17 cellular contexts compared by ENCODE assay signal in genomic region chr5:141597814-141598213, GRCh38. TPM values are rescaled to one million over a fixed set of nuclear protein-coding genes. Genes with fewer than 3 reads are reported as not detected.
DNase-seq lines count a peak whose midpoint lies in the region; ATAC-seq, FAIRE-seq and TF ChIP-seq lines count a peak whose summit lies in the region.
"Had no signal": no experiment of that assay in that cellular context is flagged by ENCODE, and none has a peak within 500 bp of the region (broad histone marks: within the 10 kb centered on the region; RNA-seq: fewer than 3 reads in every experiment).

No MANE protein-coding gene starts in this region.

- ATAC-seq in HepG2: no peak
- ATAC-seq in T-helper 17 cell: no peak
- ATAC-seq in left ventricle myocardium superior: peak; percentile 54
- no peak for ATAC-seq in HG02588 (IDR thresholded peaks at IDR 0.05; ENCODE audit: unreplicated experiment)

- peak overlapping the region; percentile 5 to 13 for H3K27ac ChIP-seq in liver (ENCODE audit: low read depth in 1 of 2, low read length in 2 of 2)
- H3K27ac ChIP-seq in HepG2 (ENCODE audit: extremely low read length, insufficient read depth, low read length): no peak overlapping the region
- H3K27ac ChIP-seq: SJCRH30 had no signal

- TF ChIP-seq RAD21 in liver (IDR thresholded peaks at IDR 0.05): no peak
- no peak for TF ChIP-seq RAD21 in HepG2 (CRISPR knock-in tag; IDR thresholded peaks at IDR 0.05)

- H3K9me3 ChIP-seq in liver (ENCODE audit: control insufficient read depth in 4 of 4, low read length in 3 of 4): no peaks in the 10 kb centered on the region
- no peaks in the 10 kb centered on the region for H3K9me3 ChIP-seq in HepG2 (ENCODE audit: low read length)
- H3K9me3 ChIP-seq in T-helper 17 cell (ENCODE audit: control insufficient read depth, low read length, poor library complexity, severe bottlenecking): no peaks in the 10 kb centered on the region
- H3K9me3 ChIP-seq: BE2C, SJCRH30 had no signal

- H3K79me2 ChIP-seq in HepG2 (ENCODE audit: insufficient read depth, low read length): peaks cover 68% of the 10 kb centered on the region

- TF ChIP-seq CTCF in liver (IDR thresholded peaks at IDR 0.05; ENCODE audit: low read depth, low read length, missing input control) (no peak), HepG2 (CRISPR knock-in tag; IDR thresholded peaks at IDR 0.05) (no peak), osteocyte (IDR thresholded peaks at IDR 0.05) (no peak)

- H3K4me2 ChIP-seq in HepG2 (ENCODE audit: low read depth, low read length): no peak overlapping the region

- peaks cover 2% of the 10 kb centered on the region for H3K36me3 Mint-ChIP-seq in T-helper 17 cell (ENCODE audit: low read depth)
- H3K36me3 Mint-ChIP-seq in osteocyte (ENCODE audit: unreplicated experiment): no peaks in the 10 kb centered on the region

- H3K27me3 Mint-ChIP-seq in T-helper 17 cell (no peaks in the 10 kb centered on the region), osteocyte (ENCODE audit: unreplicated experiment) (no peaks in the 10 kb centered on the region)
- H3K27me3 Mint-ChIP-seq: brain had no signal

- H3K9ac ChIP-seq in liver (ENCODE audit: low read depth in 1 of 2, low read length in 2 of 2): no peak overlapping the region
- no peak overlapping the region for H3K9ac ChIP-seq in HepG2 (ENCODE audit: insufficient read depth, low read depth, low read length)

- peak overlapping the region; percentile 96 for H3K27ac Mint-ChIP-seq in T-helper 17 cell
- no peak overlapping the region for H3K27ac Mint-ChIP-seq in osteocyte (ENCODE audit: unreplicated experiment)
- H3K27ac Mint-ChIP-seq: brain, nephron had no signal

- H3K4me1 Mint-ChIP-seq in T-helper 17 cell: peaks cover 45% of the 10 kb centered on the region
- H3K4me1 Mint-ChIP-seq in osteocyte (ENCODE audit: unreplicated experiment): no peaks in the 10 kb centered on the region
- H3K4me1 Mint-ChIP-seq: brain, nephron had no signal

- intact Hi-C loops in HepG2 (cut with micrococcal nuclease; ENCODE audit: unreplicated experiment) (no loop called here), left ventricle myocardium superior (cut with micrococcal nuclease) (no loop called here)

- H3K4me3 Mint-ChIP-seq in T-helper 17 cell: peak overlapping the region; percentile 55
- no peak overlapping the region for H3K4me3 Mint-ChIP-seq in osteocyte (ENCODE audit: unreplicated experiment)
- H3K4me3 Mint-ChIP-seq: brain, nephron had no signal

- WGBS in liver: 97% methylated on average over 2 of the region's 2 CpGs
- WGBS in HepG2 (ENCODE audit: low lambda C conversion rate): 97% methylated on average over 2 of the region's 2 CpGs

- no peak overlapping the region for H2AFZ ChIP-seq in HepG2 (ENCODE audit: low read length)

- H3K9me3 Mint-ChIP-seq in osteocyte (ENCODE audit: unreplicated experiment): no peaks in the 10 kb centered on the region

- peaks cover 0 to 3% (median 0%) of the 10 kb centered on the region in 4 donors for H3K36me3 ChIP-seq in liver (ENCODE audit: control insufficient read depth in 4 of 4, insufficient read depth in 3 of 4, low read depth in 1 of 4, low read length in 3 of 4)
- peaks cover 0 to 22% of the 10 kb centered on the region in 2 experiments; a peak in 4 of 5 replicates for H3K36me3 ChIP-seq in HepG2 (replicated peaks in 1 of 2; ENCODE audit: control insufficient read depth in 1 of 2, insufficient read depth in 2 of 2, low read length in 2 of 2)
- H3K36me3 ChIP-seq: BE2C had no signal

- no peak for DNase-seq in HepG2 (ENCODE audit: low spot score)
- no peak for DNase-seq in T-helper 17 cell
- no peak for DNase-seq in left ventricle myocardium superior
- DNase-seq in DMS53 treated with DMSO at 0.1 percent for 48 hours (lab: John Stamatoyannopoulos, UW; ENCODE audit: unreplicated experiment): no peak
- DNase-seq in osteocyte (ENCODE audit: extremely low spot score, unreplicated experiment): no peak
- DNase-seq in AG20443 (ENCODE audit: low spot score): no peak
- DNase-seq: BE2C; effector CD8-positive, alpha-beta T cell; foreskin melanocyte; kidney; NCI-H187; SJCRH30; stimulated activated naive CD4-positive, alpha-beta T cell had no signal

- H3K4me3 ChIP-seq in liver (ENCODE audit: low read depth in 1 of 3, low read length in 3 of 3) (no peak overlapping the region), HepG2 (replicated peaks in 1 of 3; ENCODE audit: insufficient read depth in 1 of 3, low read depth in 2 of 3, low read length in 3 of 3) (no peak overlapping the region)
- H3K4me3 ChIP-seq: SJCRH30 had no signal

- no peaks in the 10 kb centered on the region for H4K20me1 ChIP-seq in HepG2 (ENCODE audit: insufficient read depth, low read length)

- in situ Hi-C loops in HepG2 (cut with HindIII; ENCODE audit: extremely low pct_ligation_motif_present, low pct_unique_long_range_greater_than_20kb): no loop called here

- TF ChIP-seq POLR2A in HepG2 (IDR thresholded peaks at IDR 0.05; ENCODE audit: insufficient read depth in 1 of 2, low read depth in 2 of 2, low read length in 2 of 2): no peak

- H3K4me1 ChIP-seq in liver (ENCODE audit: control insufficient read depth in 4 of 4, insufficient read depth in 4 of 4, low read length in 3 of 4): peaks cover 0 to 37% (median 13%) of the 10 kb centered on the region in 4 donors
- peaks cover 32% of the 10 kb centered on the region for H3K4me1 ChIP-seq in HepG2 (ENCODE audit: insufficient read depth, low read length)
- H3K4me1 ChIP-seq: SJCRH30 had no signal

- no peak for TF ChIP-seq EP300 in HepG2 (IDR thresholded peaks at IDR 0.05; ENCODE audit: low read depth in 2 of 2, low read length in 2 of 2)
- no peak for TF ChIP-seq EP300 in HepG2 (CRISPR knock-in tag; IDR thresholded peaks at IDR 0.05; ENCODE audit: borderline replicate concordance)

- FAIRE-seq in HepG2 (lab: Jason Lieb, UNC): no peak
- FAIRE-seq: kidney had no signal

- POLR2A ChIA-PET in HepG2 (lab: Yijun Ruan, JAX): interaction anchor here (1.3 to 1.7 kb wide), 2 partner anchors 19 to 34 kb away, joined by 4 to 6 read pairs; no protein-coding TSS in a partner anchor

- CTCF ChIA-PET in HepG2 (lab: Yijun Ruan, JAX; ENCODE audit: low intra/inter-chr PET ratio, low total read pairs): no interaction called here

- H3K27me3 ChIP-seq in liver (ENCODE audit: control insufficient read depth in 4 of 4, insufficient read depth in 4 of 4, low read length in 3 of 4) (no peaks in the 10 kb centered on the region), HepG2 (ENCODE audit: control insufficient read depth in 1 of 2, insufficient read depth in 2 of 2, low read length in 2 of 2) (no peaks in the 10 kb centered on the region)
- H3K27me3 ChIP-seq: BE2C, SJCRH30 had no signal

- no TSS peak for BruUV-seq in HepG2 (replicated peaks; lab: Mats Ljungman, UMichigan)

RNA-seq across cellular contexts. Expression of gene DIAPH1, which starts 21.0 kb away (rescaled TPM):
- 10 to 100 TPM; 51.5 to 73.9 TPM for total RNA-seq in liver
- 10 to 100 TPM; 67.8 to 74.7 TPM for polyA plus RNA-seq in liver
- 28.5 and 33.9 TPM in 2 replicates for total RNA-seq in HepG2 (2016; rRNA removed; fragmentation: Illumina TruSeq; extraction: Trizol)
- total RNA-seq in HepG2 (2016; cell fraction: cytosol; rRNA removed; fragmentation: Illumina TruSeq; extraction: Trizol; ENCODE audit: low read depth): 16.5 and 21.3 TPM in 2 replicates
- total RNA-seq in HepG2 (2016; cell fraction: insoluble cytoplasmic fraction; rRNA removed; fragmentation: Illumina TruSeq; extraction: Trizol): 24.1 and 31.9 TPM in 2 replicates
- 20.9 and 21.2 TPM in 2 replicates for total RNA-seq in HepG2 (2016; cell fraction: membrane; rRNA removed; fragmentation: Illumina TruSeq; extraction: Trizol)
- total RNA-seq in HepG2 (2016; cell fraction: nucleus; rRNA removed; fragmentation: Illumina TruSeq; extraction: Trizol): 95.2 and 104 TPM in 2 replicates
- polyA plus RNA-seq in HepG2 (2011; rRNA removed): 25.1 and 33.2 TPM in 2 replicates
- polyA plus RNA-seq in HepG2 (2011; cell fraction: cytosol; rRNA removed): 18.7 and 25.7 TPM in 2 replicates
- 126 and 140 TPM in 2 replicates for polyA plus RNA-seq in HepG2 (2011; cell fraction: nucleus; rRNA removed)
- 45.7 and 49.8 TPM in 2 replicates for polyA plus RNA-seq in HepG2 (2012)
- 5.1 and 6.3 TPM in 2 replicates for polyA plus RNA-seq in HepG2 (2016; cell fraction: cytosol; fragmentation: Illumina TruSeq; extraction: Trizol; ENCODE audit: low read depth)
- polyA plus RNA-seq in HepG2 (2016; cell fraction: insoluble cytoplasmic fraction; fragmentation: Illumina TruSeq; extraction: Trizol; ENCODE audit: low read depth): 24.9 and 33.0 TPM in 2 replicates
- 7.9 and 10.1 TPM in 2 replicates for polyA plus RNA-seq in HepG2 (2016; cell fraction: membrane; fragmentation: Illumina TruSeq; extraction: Trizol; ENCODE audit: low read depth)
- 123 and 124 TPM in 2 replicates for polyA plus RNA-seq in HepG2 (2016; cell fraction: nucleus; fragmentation: Illumina TruSeq; extraction: Trizol; ENCODE audit: insufficient read depth, low read depth)
- 105 and 207 TPM in 2 replicates for polyA minus RNA-seq in HepG2 (2011; rRNA and poly(A)+ RNA removed; ENCODE audit: low replicate concordance)
- 30.1 and 34.9 TPM in 2 replicates for polyA minus RNA-seq in HepG2 (2011; cell fraction: cytosol; rRNA and poly(A)+ RNA removed)
- 129 and 140 TPM in 2 replicates for polyA minus RNA-seq in HepG2 (2011; cell fraction: nucleus; rRNA and poly(A)+ RNA removed)
- 100 to 1,000 TPM; 256 to 327 TPM for total RNA-seq in T-helper 17 cell
- 36.6 TPM for total RNA-seq in left ventricle myocardium superior
- total RNA-seq in osteocyte: 50.9 and 52.1 TPM in 2 replicates

RNA-seq across cellular contexts. Expression of gene HDAC3, which starts 38.8 kb away (rescaled TPM):
- total RNA-seq in liver (10 to 100 TPM; 42.3 to 45.3 TPM), HepG2 (2016; rRNA removed; fragmentation: Illumina TruSeq; extraction: Trizol) (83.9 and 84.0 TPM in 2 replicates), T-helper 17 cell (10 to 100 TPM; 67.7 to 79.2 TPM), left ventricle myocardium superior (28.9 TPM), osteocyte (62.1 and 67.9 TPM in 2 replicates)
- polyA plus RNA-seq in liver (10 to 100 TPM; 20.1 to 28.0 TPM), HepG2 (2011; rRNA removed) (90.0 and 94.1 TPM in 2 replicates)
- 89.0 and 95.8 TPM in 2 replicates for total RNA-seq in HepG2 (2016; cell fraction: cytosol; rRNA removed; fragmentation: Illumina TruSeq; extraction: Trizol; ENCODE audit: low read depth)
- 75.9 and 87.3 TPM in 2 replicates for total RNA-seq in HepG2 (2016; cell fraction: insoluble cytoplasmic fraction; rRNA removed; fragmentation: Illumina TruSeq; extraction: Trizol)
- total RNA-seq in HepG2 (2016; cell fraction: membrane; rRNA removed; fragmentation: Illumina TruSeq; extraction: Trizol): 136 and 149 TPM in 2 replicates
- total RNA-seq in HepG2 (2016; cell fraction: nucleus; rRNA removed; fragmentation: Illumina TruSeq; extraction: Trizol): 60.2 and 60.8 TPM in 2 replicates
- polyA plus RNA-seq in HepG2 (2011; cell fraction: cytosol; rRNA removed): 84.3 and 85.4 TPM in 2 replicates
- 161 and 166 TPM in 2 replicates for polyA plus RNA-seq in HepG2 (2011; cell fraction: nucleus; rRNA removed)
- 55.1 and 57.0 TPM in 2 replicates for polyA plus RNA-seq in HepG2 (2012)
- polyA plus RNA-seq in HepG2 (2016; cell fraction: cytosol; fragmentation: Illumina TruSeq; extraction: Trizol; ENCODE audit: low read depth): 93.9 and 113 TPM in 2 replicates
- polyA plus RNA-seq in HepG2 (2016; cell fraction: insoluble cytoplasmic fraction; fragmentation: Illumina TruSeq; extraction: Trizol; ENCODE audit: low read depth): 80.8 and 88.3 TPM in 2 replicates
- 128 and 150 TPM in 2 replicates for polyA plus RNA-seq in HepG2 (2016; cell fraction: membrane; fragmentation: Illumina TruSeq; extraction: Trizol; ENCODE audit: low read depth)
- polyA plus RNA-seq in HepG2 (2016; cell fraction: nucleus; fragmentation: Illumina TruSeq; extraction: Trizol; ENCODE audit: insufficient read depth, low read depth): 126 and 133 TPM in 2 replicates
- polyA minus RNA-seq in HepG2 (2011; rRNA and poly(A)+ RNA removed; ENCODE audit: low replicate concordance): 103 and 109 TPM in 2 replicates
- polyA minus RNA-seq in HepG2 (2011; cell fraction: cytosol; rRNA and poly(A)+ RNA removed): 38.4 TPM in 2 replicates
- 73.1 TPM in 2 replicates for polyA minus RNA-seq in HepG2 (2011; cell fraction: nucleus; rRNA and poly(A)+ RNA removed)

RNA-seq across cellular contexts. Expression of gene RELL2, which starts 39.0 kb away (rescaled TPM):
- total RNA-seq in liver (1 to 10 TPM in 1 of 2 donors, under 1 TPM in 1; 0.47 to 1.3 TPM), HepG2 (2016; rRNA removed; fragmentation: Illumina TruSeq; extraction: Trizol) (5.2 and 8.3 TPM in 2 replicates), T-helper 17 cell (10 to 100 TPM; 17.2 to 17.8 TPM), left ventricle myocardium superior (0.55 TPM), osteocyte (5.4 and 6.1 TPM in 2 replicates)
- polyA plus RNA-seq in liver (1 to 10 TPM in 1 of 2 donors, under 1 TPM in 1; 0.61 to 1.2 TPM), HepG2 (2011; rRNA removed) (6.4 and 9.9 TPM in 2 replicates)
- 4.3 and 4.9 TPM in 2 replicates for total RNA-seq in HepG2 (2016; cell fraction: cytosol; rRNA removed; fragmentation: Illumina TruSeq; extraction: Trizol; ENCODE audit: low read depth)
- total RNA-seq in HepG2 (2016; cell fraction: insoluble cytoplasmic fraction; rRNA removed; fragmentation: Illumina TruSeq; extraction: Trizol): 5.4 and 6.7 TPM in 2 replicates
- 9.5 and 10.1 TPM in 2 replicates for total RNA-seq in HepG2 (2016; cell fraction: membrane; rRNA removed; fragmentation: Illumina TruSeq; extraction: Trizol)
- 6.6 and 7.9 TPM in 2 replicates for total RNA-seq in HepG2 (2016; cell fraction: nucleus; rRNA removed; fragmentation: Illumina TruSeq; extraction: Trizol)
- polyA plus RNA-seq in HepG2 (2011; cell fraction: cytosol; rRNA removed): 6.7 and 9.8 TPM in 2 replicates
- 46.2 and 47.3 TPM in 2 replicates for polyA plus RNA-seq in HepG2 (2011; cell fraction: nucleus; rRNA removed)
- 2.0 and 3.6 TPM in 2 replicates for polyA plus RNA-seq in HepG2 (2012)
- 5.7 and 6.7 TPM in 2 replicates for polyA plus RNA-seq in HepG2 (2016; cell fraction: cytosol; fragmentation: Illumina TruSeq; extraction: Trizol; ENCODE audit: low read depth)
- 5.5 and 6.8 TPM in 2 replicates for polyA plus RNA-seq in HepG2 (2016; cell fraction: insoluble cytoplasmic fraction; fragmentation: Illumina TruSeq; extraction: Trizol; ENCODE audit: low read depth)
- polyA plus RNA-seq in HepG2 (2016; cell fraction: membrane; fragmentation: Illumina TruSeq; extraction: Trizol; ENCODE audit: low read depth): 10.5 and 11.3 TPM in 2 replicates
- 21.1 and 22.8 TPM in 2 replicates for polyA plus RNA-seq in HepG2 (2016; cell fraction: nucleus; fragmentation: Illumina TruSeq; extraction: Trizol; ENCODE audit: insufficient read depth, low read depth)
- 0.84 and 5.2 TPM in 2 replicates for polyA minus RNA-seq in HepG2 (2011; rRNA and poly(A)+ RNA removed; ENCODE audit: low replicate concordance)
- 1.8 and 2.8 TPM in 2 replicates for polyA minus RNA-seq in HepG2 (2011; cell fraction: cytosol; rRNA and poly(A)+ RNA removed)
- 7.8 and 10.2 TPM in 2 replicates for polyA minus RNA-seq in HepG2 (2011; cell fraction: nucleus; rRNA and poly(A)+ RNA removed)

RNA-seq across cellular contexts. Expression of gene FCHSD1, which starts 53.4 kb away (rescaled TPM):
- 1 to 10 TPM; 2.4 to 6.4 TPM for total RNA-seq in liver
- 1 to 10 TPM; 1.3 to 2.1 TPM for polyA plus RNA-seq in liver
- total RNA-seq in HepG2 (2016; rRNA removed; fragmentation: Illumina TruSeq; extraction: Trizol): 3.6 and 5.5 TPM in 2 replicates
- total RNA-seq in HepG2 (2016; cell fraction: cytosol; rRNA removed; fragmentation: Illumina TruSeq; extraction: Trizol; ENCODE audit: low read depth): 1.8 and 2.5 TPM in 2 replicates
- total RNA-seq in HepG2 (2016; cell fraction: insoluble cytoplasmic fraction; rRNA removed; fragmentation: Illumina TruSeq; extraction: Trizol): 3.8 and 9.1 TPM in 2 replicates
- total RNA-seq in HepG2 (2016; cell fraction: membrane; rRNA removed; fragmentation: Illumina TruSeq; extraction: Trizol): 1.0 and 1.4 TPM in 2 replicates
- 11.4 and 14.4 TPM in 2 replicates for total RNA-seq in HepG2 (2016; cell fraction: nucleus; rRNA removed; fragmentation: Illumina TruSeq; extraction: Trizol)
- 15.4 and 20.7 TPM in 2 replicates for polyA plus RNA-seq in HepG2 (2011; rRNA removed)
- 5.5 and 7.5 TPM in 2 replicates for polyA plus RNA-seq in HepG2 (2011; cell fraction: cytosol; rRNA removed)
- 160 and 175 TPM in 2 replicates for polyA plus RNA-seq in HepG2 (2011; cell fraction: nucleus; rRNA removed)
- polyA plus RNA-seq in HepG2 (2012): 10.0 and 11.9 TPM in 2 replicates
- 0.36 and 0.44 TPM in 2 replicates for polyA plus RNA-seq in HepG2 (2016; cell fraction: cytosol; fragmentation: Illumina TruSeq; extraction: Trizol; ENCODE audit: low read depth)
- 2.3 and 3.2 TPM in 2 replicates for polyA plus RNA-seq in HepG2 (2016; cell fraction: insoluble cytoplasmic fraction; fragmentation: Illumina TruSeq; extraction: Trizol; ENCODE audit: low read depth)
- polyA plus RNA-seq in HepG2 (2016; cell fraction: membrane; fragmentation: Illumina TruSeq; extraction: Trizol; ENCODE audit: low read depth): 0.33 and 0.88 TPM in 2 replicates
- polyA plus RNA-seq in HepG2 (2016; cell fraction: nucleus; fragmentation: Illumina TruSeq; extraction: Trizol; ENCODE audit: insufficient read depth, low read depth): 29.0 and 35.7 TPM in 2 replicates
- polyA minus RNA-seq in HepG2 (2011; rRNA and poly(A)+ RNA removed; ENCODE audit: low replicate concordance): 7.2 and 9.9 TPM in 2 replicates
- polyA minus RNA-seq in HepG2 (2011; cell fraction: cytosol; rRNA and poly(A)+ RNA removed): 4.6 and 5.0 TPM in 2 replicates
- polyA minus RNA-seq in HepG2 (2011; cell fraction: nucleus; rRNA and poly(A)+ RNA removed): 29.2 and 32.2 TPM in 2 replicates
- total RNA-seq in T-helper 17 cell: 10 to 100 TPM; 77.6 to 82.2 TPM
- total RNA-seq in left ventricle myocardium superior: 3.7 TPM
- 23.2 and 28.6 TPM in 2 replicates for total RNA-seq in osteocyte
